Comparison of ENCODE assay signal across 8 cellular contexts in genomic region chr12:93563807-93564538, GRCh38. TPM values are rescaled to one million over a fixed set of nuclear protein-coding genes. Genes with fewer than 3 reads are reported as not detected.
A peak's percentile ranks its signal among the peaks of the same experiment; 100 is the strongest.
DNase-seq lines count a peak whose midpoint lies in the region; ATAC-seq and TF ChIP-seq lines count a peak whose summit lies in the region.

No MANE protein-coding gene starts in this region.

- intact Hi-C loops in sciatic nerve (cut with DNase I): no loop called here

- TF ChIP-seq CTCF in endothelial cell (IDR thresholded peaks at IDR 0.05; ENCODE audit: unreplicated experiment): no peak

- H3K9me3 Mint-ChIP-seq in endothelial cell (ENCODE audit: unreplicated experiment): no peaks in the 10 kb centered on the region

- ATAC-seq in sciatic nerve: peak; percentile 22

- DNase-seq in SIG-M5 treated with dmso at 0.1 percent for 504 hours (lab: John Stamatoyannopoulos, UW; ENCODE audit: unreplicated experiment) (peak; percentile 51), SIG-M5 (lab: John Stamatoyannopoulos, UW) (no peak), M059J (ENCODE audit: low read depth) (peak; percentile 90), endothelial cell (ENCODE audit: low spot score) (peak; percentile 11), sciatic nerve (ENCODE audit: low spot score) (no peak), NCI-H2107 treated with DMSO at 0.1 percent for 48 hours (lab: John Stamatoyannopoulos, UW; ENCODE audit: unreplicated experiment) (no peak), NCI-H510A (lab: John Stamatoyannopoulos, UW) (no peak), NCI-H2196 treated with DMSO at 0.1 percent for 48 hours (lab: John Stamatoyannopoulos, UW; ENCODE audit: unreplicated experiment) (no peak)

- H3K4me3 Mint-ChIP-seq in endothelial cell (ENCODE audit: unreplicated experiment): no peak overlapping the region

- no peaks in the 10 kb centered on the region for H3K4me1 Mint-ChIP-seq in endothelial cell (ENCODE audit: unreplicated experiment)

- no peak overlapping the region for H3K27ac Mint-ChIP-seq in endothelial cell (ENCODE audit: unreplicated experiment)

- H3K36me3 Mint-ChIP-seq in endothelial cell (ENCODE audit: low read depth, unreplicated experiment): peaks cover 1% of the 10 kb centered on the region

- H3K27me3 Mint-ChIP-seq in endothelial cell (ENCODE audit: unreplicated experiment): peaks cover 4% of the 10 kb centered on the region

RNA-seq across cellular contexts. Expression of gene SOCS2, which starts 8.5 kb away (rescaled TPM):
- 79.8 and 110 TPM in 2 replicates for total RNA-seq in M059J (2014; rRNA removed; shearing (Covaris generic))
- total RNA-seq in endothelial cell (ENCODE audit: unreplicated experiment): 19.5 TPM
- 18.5 TPM for total RNA-seq in sciatic nerve

Comparison
In these comparisons a context has a peak if more than half of its experiments do, and no peak if none do; other contexts are left out.
1. DNase-seq: peak in SIG-M5 treated with dmso at 0.1 percent for 504 hours (single experiment), M059J (single experiment) and endothelial cell (single experiment); none in SIG-M5 (single experiment), sciatic nerve (single experiment), NCI-H2107 treated with DMSO at 0.1 percent for 48 hours (single experiment), NCI-H510A (single experiment) and NCI-H2196 treated with DMSO at 0.1 percent for 48 hours (single experiment).